ENCODE assay signal across 1 cellular context in the genomic region with DNA sequence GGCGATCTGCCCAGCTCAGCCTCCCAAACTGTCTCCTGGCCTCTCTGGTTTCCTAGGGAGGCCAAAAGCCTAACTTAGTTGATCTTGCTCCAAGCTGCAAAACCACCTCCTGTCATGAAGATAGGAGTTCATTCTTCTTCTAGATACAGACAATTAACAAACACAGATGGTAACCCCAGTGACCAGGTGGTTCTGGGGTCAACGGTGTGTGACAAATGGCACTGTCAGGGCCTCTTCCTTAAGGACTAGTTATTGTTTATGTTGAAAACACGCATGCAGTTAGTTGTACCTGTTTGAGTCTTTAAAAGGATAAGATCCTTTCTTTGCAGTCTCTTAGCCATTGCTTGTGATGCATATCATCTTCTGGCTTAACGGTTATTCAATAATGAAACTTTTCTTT.
TF ChIP-seq lines count a peak whose summit lies in the region.

No MANE protein-coding gene starts in this region.

TF ChIP-seq in GM12878, 131 proteins besides CTCF, POLR2A, EP300 and RAD21:
- TF ChIP-seq YBX1 (IDR thresholded peaks at IDR 0.05): no peak
- TF ChIP-seq NR2F1 (conservative IDR thresholded peaks at IDR 0.05): 0 out of 2 replicates have a peak, but pooled peaks have one; percentile 12
- peak; percentile 51; the same call in 1 of the 2 replicates for TF ChIP-seq PAX5 (IDR thresholded peaks at IDR 0.05; ENCODE audit: borderline replicate concordance, low read depth, low read length)
